ENCODE assay signal across 20 cellular contexts in the genomic region with DNA sequence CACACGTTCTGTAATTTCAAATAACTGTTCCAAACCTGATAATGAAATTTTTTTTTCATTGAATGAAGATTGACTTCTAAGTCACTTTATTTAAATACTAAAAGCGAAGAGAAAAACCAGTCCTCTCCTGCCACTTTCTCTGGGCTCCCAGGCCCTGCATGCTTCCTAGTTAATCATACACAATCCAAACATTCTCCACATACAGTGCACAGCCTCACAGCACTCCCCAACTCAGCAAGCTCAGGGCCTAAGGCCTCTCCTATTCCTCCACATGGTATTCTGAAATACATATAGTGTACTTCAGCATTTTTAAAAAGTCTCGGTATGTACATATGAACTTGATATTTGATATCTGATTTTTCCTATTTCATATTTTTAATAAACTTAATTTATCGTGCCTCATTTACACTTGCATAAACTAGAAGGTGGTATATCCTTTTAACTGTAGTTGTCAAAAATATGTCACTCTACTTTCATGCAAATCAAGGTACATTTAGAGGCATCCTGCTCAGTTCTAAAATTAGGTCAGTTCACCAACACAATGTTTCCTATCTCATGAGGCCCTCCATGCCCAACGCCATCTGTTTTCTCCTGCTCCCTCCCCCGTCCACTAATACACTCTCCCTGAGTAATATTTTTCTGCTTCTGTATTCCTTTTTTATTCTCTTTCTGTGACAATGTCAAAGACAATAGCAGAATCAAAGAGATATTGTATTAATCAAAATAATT.
DNase-seq lines count a peak whose midpoint lies in the region; ATAC-seq, FAIRE-seq and TF ChIP-seq lines count a peak whose summit lies in the region.
"Had no signal": no experiment of that assay in that cellular context is flagged by ENCODE, and none has a peak within 500 bp of the region (broad histone marks: within the 10 kb centered on the region; RNA-seq: fewer than 3 reads in every experiment).

No MANE protein-coding gene starts in this region.

- H3K4me1 Mint-ChIP-seq in Calu3 (ENCODE audit: low read depth, unreplicated experiment) (peaks cover 32% of the 10 kb centered on the region), GM23338 (peaks cover 20% of the 10 kb centered on the region), astrocyte (ENCODE audit: low read depth, unreplicated experiment) (peaks cover 26% of the 10 kb centered on the region)
- H3K4me1 Mint-ChIP-seq in CD4-positive, alpha-beta T cell (ENCODE audit: low read depth): no peaks in the 10 kb centered on the region
- H3K4me1 Mint-ChIP-seq in activated CD8-positive, alpha-beta T cell treated with anti-CD3 and anti-CD28 coated beads for 36 hours (ENCODE audit: low read depth): peaks cover 15% of the 10 kb centered on the region

- H3K4me1 ChIP-seq in GM23338 (ENCODE audit: insufficient read depth): peaks cover 23% of the 10 kb centered on the region
- no peaks in the 10 kb centered on the region for H3K4me1 ChIP-seq in astrocyte (ENCODE audit: insufficient read depth, low read length)
- peaks cover 0 to 7% of the 10 kb centered on the region in 2 donors for H3K4me1 ChIP-seq in left lung

- no peak overlapping the region for H3K4me3 ChIP-seq in GM23338
- no peak overlapping the region for H3K4me3 ChIP-seq in astrocyte (ENCODE audit: insufficient read depth, low read depth, low read length)
- no peak overlapping the region for H3K4me3 ChIP-seq in left lung
- H3K4me3 ChIP-seq: stomach had no signal

- H3K4me2 ChIP-seq in GM23338 (peak overlapping the region; percentile 5), astrocyte (ENCODE audit: low read length) (no peak overlapping the region)

- H4K20me1 ChIP-seq in GM23338 (replicated peaks; ENCODE audit: insufficient read depth) (no peaks in the 10 kb centered on the region), astrocyte (ENCODE audit: insufficient read depth, low read length) (no peaks in the 10 kb centered on the region)

- H3K27me3 ChIP-seq in GM23338 (ENCODE audit: insufficient read depth): no peaks in the 10 kb centered on the region
- H3K27me3 ChIP-seq in astrocyte (ENCODE audit: insufficient read depth, low read length): no peaks in the 10 kb centered on the region
- no peaks in the 10 kb centered on the region for H3K27me3 ChIP-seq in left lung
- no peaks in the 10 kb centered on the region for H3K27me3 ChIP-seq in CD4-positive, alpha-beta T cell (ENCODE audit: control insufficient read depth, insufficient read depth, low read length)
- H3K27me3 ChIP-seq: stomach had no signal

- POLR2A ChIA-PET in CD4-positive, alpha-beta T cell (lab: Charles Lee): no interaction called here
- POLR2A ChIA-PET in activated CD8-positive, alpha-beta T cell treated with anti-CD3 and anti-CD28 coated beads for 36 hours (lab: Charles Lee): no interaction called here

- H3F3A ChIP-seq in GM23338 (replicated peaks; ENCODE audit: low read depth): no peaks in the 10 kb centered on the region

- no TSS peak for BruUV-seq in Calu3 (replicated peaks; lab: Mats Ljungman, UMichigan)

- H3K4me3 Mint-ChIP-seq in Calu3 (ENCODE audit: low read depth, unreplicated experiment) (no peak overlapping the region), GM23338 (no peak overlapping the region), astrocyte (ENCODE audit: unreplicated experiment) (no peak overlapping the region)
- no peak overlapping the region for H3K4me3 Mint-ChIP-seq in CD4-positive, alpha-beta T cell
- no peak overlapping the region for H3K4me3 Mint-ChIP-seq in activated CD8-positive, alpha-beta T cell treated with anti-CD3 and anti-CD28 coated beads for 36 hours
- H3K4me3 Mint-ChIP-seq: activated naive CD4-positive, alpha-beta T cell treated with anti-CD3 and anti-CD28 coated beads for 36 hours; CD8-positive, alpha-beta T cell had no signal

- 0 out of 2 replicates have a peak, but pooled peaks cover 3% of the 10 kb centered on the region for H3K9me2 ChIP-seq in GM23338 (ENCODE audit: insufficient read depth)

- H3K9me3 Mint-ChIP-seq in Calu3 (ENCODE audit: low read depth, unreplicated experiment): no peaks in the 10 kb centered on the region
- H3K9me3 Mint-ChIP-seq in GM23338: no peaks in the 10 kb centered on the region
- H3K9me3 Mint-ChIP-seq in astrocyte (ENCODE audit: unreplicated experiment): no peaks in the 10 kb centered on the region
- no peaks in the 10 kb centered on the region for H3K9me3 Mint-ChIP-seq in CD4-positive, alpha-beta T cell
- no peaks in the 10 kb centered on the region for H3K9me3 Mint-ChIP-seq in activated CD8-positive, alpha-beta T cell treated with anti-CD3 and anti-CD28 coated beads for 36 hours
- H3K9me3 Mint-ChIP-seq: activated naive CD4-positive, alpha-beta T cell treated with anti-CD3 and anti-CD28 coated beads for 36 hours; CD8-positive, alpha-beta T cell had no signal

- H3K79me2 ChIP-seq in GM23338 (replicated peaks; ENCODE audit: insufficient read depth) (no peaks in the 10 kb centered on the region), astrocyte (ENCODE audit: insufficient read depth, low read length) (no peaks in the 10 kb centered on the region)

- H3K9me3 ChIP-seq in astrocyte (ENCODE audit: insufficient read depth, low read depth, low read length) (no peaks in the 10 kb centered on the region), left lung (no peaks in the 10 kb centered on the region)
- no peaks in the 10 kb centered on the region for H3K9me3 ChIP-seq in CD4-positive, alpha-beta T cell (ENCODE audit: control insufficient read depth, low read length)
- H3K9me3 ChIP-seq: stomach had no signal

- ATAC-seq in GM23338 (no peak; the same call in 1 of the 3 replicates), left lung (peak; percentile 57), HG03378 (IDR thresholded peaks at IDR 0.05; ENCODE audit: unreplicated experiment) (no peak)
- ATAC-seq in CD4-positive, alpha-beta T cell (ENCODE audit: poor library complexity): no peak
- no peak for ATAC-seq in activated CD8-positive, alpha-beta T cell treated with anti-CD3 and anti-CD28 coated beads for 36 hours
- ATAC-seq: activated CD4-positive, CD25-positive, alpha-beta regulatory T cell treated with anti-CD3 and anti-CD28 coated beads, Interleukin-2, amount 50 U/mL, for 24 hours; CD8-positive, alpha-beta T cell; Panc1 had no signal

- no peak overlapping the region for H3K9ac ChIP-seq in astrocyte (ENCODE audit: low read length)

- intact Hi-C loops in Calu3 (cut with micrococcal nuclease; ENCODE audit: unreplicated experiment): no loop called here
- intact Hi-C loops in left lung (cut with DNase I): no loop called here
- intact Hi-C loops in CD4-positive, alpha-beta T cell (cut with DNase I, micrococcal nuclease): no loop called here
- intact Hi-C loops in activated CD8-positive, alpha-beta T cell treated with anti-CD3 and anti-CD28 coated beads for 36 hours (cut with micrococcal nuclease): no loop called here

- H3K27me3 Mint-ChIP-seq in Calu3 (ENCODE audit: unreplicated experiment): no peaks in the 10 kb centered on the region
- peaks cover 5% of the 10 kb centered on the region for H3K27me3 Mint-ChIP-seq in GM23338 (ENCODE audit: insufficient read depth, low read depth, poor library complexity)
- no peaks in the 10 kb centered on the region for H3K27me3 Mint-ChIP-seq in astrocyte (ENCODE audit: low read depth, unreplicated experiment)
- peaks cover 4% of the 10 kb centered on the region for H3K27me3 Mint-ChIP-seq in CD4-positive, alpha-beta T cell
- no peaks in the 10 kb centered on the region for H3K27me3 Mint-ChIP-seq in activated CD8-positive, alpha-beta T cell treated with anti-CD3 and anti-CD28 coated beads for 36 hours

- H3K27ac Mint-ChIP-seq in Calu3 (ENCODE audit: unreplicated experiment) (no peak overlapping the region), GM23338 (peak overlapping the region; percentile 24; the same call in 1 of the 2 replicates), astrocyte (ENCODE audit: unreplicated experiment) (peak overlapping the region; percentile 87)
- no peak overlapping the region for H3K27ac Mint-ChIP-seq in CD4-positive, alpha-beta T cell
- H3K27ac Mint-ChIP-seq in activated CD8-positive, alpha-beta T cell treated with anti-CD3 and anti-CD28 coated beads for 36 hours: no peak overlapping the region
- H3K27ac Mint-ChIP-seq: activated naive CD4-positive, alpha-beta T cell treated with anti-CD3 and anti-CD28 coated beads for 36 hours; CD8-positive, alpha-beta T cell had no signal

- H2AFZ ChIP-seq in GM23338: no peak overlapping the region
- no peak overlapping the region for H2AFZ ChIP-seq in astrocyte (ENCODE audit: low read depth, low read length)

- H3K36me3 Mint-ChIP-seq in Calu3 (ENCODE audit: insufficient read depth, unreplicated experiment): no peaks in the 10 kb centered on the region
- no peaks in the 10 kb centered on the region for H3K36me3 Mint-ChIP-seq in GM23338 (ENCODE audit: low read depth)
- no peaks in the 10 kb centered on the region for H3K36me3 Mint-ChIP-seq in astrocyte (ENCODE audit: low read depth, unreplicated experiment)
- H3K36me3 Mint-ChIP-seq in CD4-positive, alpha-beta T cell (ENCODE audit: low read depth): no peaks in the 10 kb centered on the region
- H3K36me3 Mint-ChIP-seq in activated CD8-positive, alpha-beta T cell treated with anti-CD3 and anti-CD28 coated beads for 36 hours (ENCODE audit: low read depth): no peaks in the 10 kb centered on the region
- H3K36me3 Mint-ChIP-seq: CD8-positive, alpha-beta T cell had no signal

- H3K27ac ChIP-seq in GM23338 (ENCODE audit: low read depth): no peak overlapping the region
- H3K27ac ChIP-seq in astrocyte (ENCODE audit: low read depth, low read length): no peak overlapping the region
- H3K27ac ChIP-seq in left lung: no peak overlapping the region
- H3K27ac ChIP-seq in CD4-positive, alpha-beta T cell (ENCODE audit: low read depth, low read length): no peak overlapping the region

- DNase-seq in Calu3 (peak; percentile 30), GM23338 (ENCODE audit: low spot score) (no peak), astrocyte (ENCODE audit: low read depth) (peak; percentile 15), left lung (no peak)
- DNase-seq in CD4-positive, alpha-beta T cell: no peak
- no peak for DNase-seq in activated CD8-positive, alpha-beta T cell treated with anti-CD3 and anti-CD28 coated beads for 36 hours
- DNase-seq: activated naive CD4-positive, alpha-beta T cell treated with anti-CD3 and anti-CD28 coated beads for 36 hours; CD8-positive, alpha-beta T cell; central memory CD4-positive, alpha-beta T cell; islet precursor cell; NCI-H1930; NCI-H510A treated with DMSO at 0.1 percent for 48 hours; stomach; T-helper 2 cell had no signal

- TF ChIP-seq CTCF in Calu3 (IDR thresholded peaks at IDR 0.05; ENCODE audit: unreplicated experiment) (no peak), GM23338 (conservative IDR thresholded peaks at IDR 0.05; ENCODE audit: low read depth in 2 of 2) (no peak), astrocyte (IDR thresholded peaks at IDR 0.05; ENCODE audit: insufficient read depth, low read depth, low read length) (no peak), left lung (IDR thresholded peaks at IDR 0.05) (no peak)
- no peak for TF ChIP-seq CTCF in CD4-positive, alpha-beta T cell (IDR thresholded peaks at IDR 0.05)
- TF ChIP-seq CTCF in activated CD8-positive, alpha-beta T cell treated with anti-CD3 and anti-CD28 coated beads for 36 hours (IDR thresholded peaks at IDR 0.05): no peak

- no peak for FAIRE-seq in astrocyte (lab: Jason Lieb, UNC)
- FAIRE-seq: endometrium, frontal cortex, GM19239 had no signal

- H3K36me3 ChIP-seq in GM23338 (ENCODE audit: insufficient read depth) (no peaks in the 10 kb centered on the region), astrocyte (ENCODE audit: insufficient read depth, low read length) (no peaks in the 10 kb centered on the region), left lung (no peaks in the 10 kb centered on the region)
- H3K36me3 ChIP-seq: stomach had no signal

- CTCF ChIA-PET in Calu3 (lab: Charles Lee): no interaction called here
- CTCF ChIA-PET in CD4-positive, alpha-beta T cell (lab: Charles Lee): no interaction called here
- CTCF ChIA-PET in activated CD8-positive, alpha-beta T cell treated with anti-CD3 and anti-CD28 coated beads for 36 hours (lab: Charles Lee): no interaction called here

Comparison
In these comparisons a context has a peak if more than half of its experiments do, and no peak if none do; other contexts are left out.
1. DNase-seq: peak in Calu3 (single experiment) and astrocyte (single experiment); none in GM23338 (single experiment), left lung (0 of 2), CD4-positive, alpha-beta T cell (0 of 10) and activated CD8-positive, alpha-beta T cell treated with anti-CD3 and anti-CD28 coated beads for 36 hours (single experiment).
2. H3K27ac Mint-ChIP-seq: peak in GM23338 (single experiment) and astrocyte (single experiment); none in Calu3 (single experiment), CD4-positive, alpha-beta T cell (single experiment) and activated CD8-positive, alpha-beta T cell treated with anti-CD3 and anti-CD28 coated beads for 36 hours (single experiment).